Comparison of ENCODE assay signal across 9 cellular contexts in genomic region chr4:84578540-84579409, GRCh38. TPM values are rescaled to one million over a fixed set of nuclear protein-coding genes. Genes with fewer than 3 reads are reported as not detected.
DNase-seq lines count a peak whose midpoint lies in the region; ATAC-seq and TF ChIP-seq lines count a peak whose summit lies in the region.
"Had no signal": no experiment of that assay in that cellular context is flagged by ENCODE, and none has a peak within 500 bp of the region (broad histone marks: within the 10 kb centered on the region; RNA-seq: fewer than 3 reads in every experiment).

No MANE protein-coding gene starts in this region.

- H3F3A ChIP-seq in neural progenitor cell (ENCODE audit: low read depth), result peaks cover 19% of the 10 kb centered on the region

- peak; percentile 8 for DNase-seq in stimulated activated CD4-positive, alpha-beta T cell treated with anti-CD3 and anti-CD28 coated beads, Interleukin-15, amount 100 ng/mL, for 24 hours
- no peak for DNase-seq in stimulated activated CD4-positive, alpha-beta T cell treated with anti-CD3 and anti-CD28 coated beads, Interleukin-1b, Interleukin-23, amount 100 ng/mL, for 48 hours
- DNase-seq in NCI-H748 (lab: John Stamatoyannopoulos, UW; ENCODE audit: unreplicated experiment), result peak; percentile 51
- peak; percentile 43 for DNase-seq in dedifferentiated amniotic fluid mesenchymal stem cell (ENCODE audit: extremely low spot score)
- DNase-seq in neural progenitor cell (ENCODE audit: low spot score), result peak; percentile 50

- H3K9ac ChIP-seq in neural progenitor cell, result no peak overlapping the region

- H3K4me1 Mint-ChIP-seq in neural progenitor cell, result peaks cover 34% of the 10 kb centered on the region

- no peak overlapping the region for H2AFZ ChIP-seq in neural progenitor cell (replicated peaks)

- TF ChIP-seq CTCF in neural progenitor cell (IDR thresholded peaks at IDR 0.05), result peak; percentile 70

- ATAC-seq in GM21447 (IDR thresholded peaks at IDR 0.05; ENCODE audit: unreplicated experiment) (no peak), HG03135 (IDR thresholded peaks at IDR 0.05; ENCODE audit: unreplicated experiment) (no peak), HG02885 (IDR thresholded peaks at IDR 0.05; ENCODE audit: poor library complexity, unreplicated experiment) (no peak)

- no peaks in the 10 kb centered on the region for H3K9me3 Mint-ChIP-seq in neural progenitor cell

- H3K4me1 ChIP-seq in neural progenitor cell, result peaks cover 18% of the 10 kb centered on the region

- no peak overlapping the region for H3K4me3 Mint-ChIP-seq in neural progenitor cell

- no peaks in the 10 kb centered on the region for H3K36me3 ChIP-seq in neural progenitor cell
- H3K36me3 ChIP-seq: thoracic aorta had no signal

- no peaks in the 10 kb centered on the region for H3K9me3 ChIP-seq in neural progenitor cell (ENCODE audit: low read depth)
- H3K9me3 ChIP-seq: thoracic aorta had no signal

- peaks cover 9% of the 10 kb centered on the region for H3K27me3 Mint-ChIP-seq in neural progenitor cell (ENCODE audit: insufficient read depth, low read depth)

- H3K4me3 ChIP-seq in neural progenitor cell, result no peak overlapping the region
- H3K4me3 ChIP-seq: thoracic aorta had no signal

- H3K27me3 ChIP-seq in neural progenitor cell, result peaks cover 31% of the 10 kb centered on the region

- peaks cover 7% of the 10 kb centered on the region for H4K20me1 ChIP-seq in neural progenitor cell (ENCODE audit: low read depth)

- H3K27ac Mint-ChIP-seq in neural progenitor cell, result peak overlapping the region; percentile 98

- H3K4me2 ChIP-seq in neural progenitor cell, result peak overlapping the region; percentile 32

- no peaks in the 10 kb centered on the region for H3K79me2 ChIP-seq in neural progenitor cell (ENCODE audit: low read depth)

- no peaks in the 10 kb centered on the region for H3K36me3 Mint-ChIP-seq in neural progenitor cell

- no peak overlapping the region for H3K27ac ChIP-seq in neural progenitor cell
- H3K27ac ChIP-seq: thoracic aorta had no signal

RNA-seq across cellular contexts. Expression of gene CDS1, which starts 4.2 kb away (rescaled TPM):
- total RNA-seq in neural progenitor cell (ENCODE audit: low replicate concordance), result 2.8 and 3.5 TPM in 2 replicates
